Comparison of ENCODE assay signal across 8 cellular contexts in the genomic region with DNA sequence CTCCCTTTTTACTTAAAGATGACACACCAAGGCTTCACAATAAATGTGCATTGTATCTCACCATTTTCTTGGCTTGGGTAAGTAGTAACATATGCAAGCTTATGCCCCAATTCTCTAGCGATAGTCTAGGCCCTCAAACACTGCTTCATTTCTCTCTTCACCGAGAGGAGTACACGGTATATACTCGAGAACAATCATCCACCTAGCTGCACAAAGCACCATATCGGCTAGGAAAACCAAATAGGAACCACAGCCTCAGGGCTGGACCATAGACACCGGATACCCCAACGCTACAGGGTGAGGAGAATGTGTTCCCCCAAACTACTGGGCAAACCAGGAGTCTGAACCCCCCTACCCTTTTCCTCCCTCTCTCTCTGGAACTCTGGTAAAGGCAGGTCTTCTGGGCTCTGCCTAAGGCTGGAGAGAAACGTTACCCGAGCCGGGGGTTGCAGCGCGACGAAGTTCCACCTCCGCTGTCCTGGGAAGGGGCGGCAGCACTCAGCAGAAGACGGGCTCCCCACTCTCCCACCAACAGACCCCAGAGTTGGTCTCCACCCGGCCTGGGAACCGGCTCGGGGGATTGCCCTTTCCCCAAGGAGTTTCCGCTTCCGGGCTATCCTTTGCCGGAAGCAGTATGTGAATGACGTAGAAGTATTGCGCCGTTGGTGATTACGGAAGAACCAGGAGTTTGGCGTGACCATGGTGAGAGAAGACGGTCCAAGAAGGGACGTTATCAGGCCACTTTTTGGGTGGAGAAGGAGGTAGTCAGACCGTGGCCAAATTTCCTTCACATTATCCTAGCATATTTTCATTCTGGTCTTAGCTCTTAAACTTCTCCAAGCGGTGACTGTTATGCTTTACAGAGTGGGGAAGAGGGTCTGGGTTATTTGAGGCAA. TPM values are rescaled to one million over a fixed set of nuclear protein-coding genes. Genes with fewer than 3 reads are reported as not detected.
DNase-seq lines count a peak whose midpoint lies in the region; ATAC-seq and TF ChIP-seq lines count a peak whose summit lies in the region.

A gene with protein sequence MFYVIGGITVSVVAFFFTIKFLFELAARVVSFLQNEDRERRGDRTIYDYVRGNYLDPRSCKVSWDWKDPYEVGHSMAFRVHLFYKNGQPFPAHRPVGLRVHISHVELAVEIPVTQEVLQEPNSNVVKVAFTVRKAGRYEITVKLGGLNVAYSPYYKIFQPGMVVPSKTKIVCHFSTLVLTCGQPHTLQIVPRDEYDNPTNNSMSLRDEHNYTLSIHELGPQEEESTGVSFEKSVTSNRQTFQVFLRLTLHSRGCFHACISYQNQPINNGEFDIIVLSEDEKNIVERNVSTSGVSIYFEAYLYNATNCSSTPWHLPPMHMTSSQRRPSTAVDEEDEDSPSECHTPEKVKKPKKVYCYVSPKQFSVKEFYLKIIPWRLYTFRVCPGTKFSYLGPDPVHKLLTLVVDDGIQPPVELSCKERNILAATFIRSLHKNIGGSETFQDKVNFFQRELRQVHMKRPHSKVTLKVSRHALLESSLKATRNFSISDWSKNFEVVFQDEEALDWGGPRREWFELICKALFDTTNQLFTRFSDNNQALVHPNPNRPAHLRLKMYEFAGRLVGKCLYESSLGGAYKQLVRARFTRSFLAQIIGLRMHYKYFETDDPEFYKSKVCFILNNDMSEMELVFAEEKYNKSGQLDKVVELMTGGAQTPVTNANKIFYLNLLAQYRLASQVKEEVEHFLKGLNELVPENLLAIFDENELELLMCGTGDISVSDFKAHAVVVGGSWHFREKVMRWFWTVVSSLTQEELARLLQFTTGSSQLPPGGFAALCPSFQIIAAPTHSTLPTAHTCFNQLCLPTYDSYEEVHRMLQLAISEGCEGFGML (minus strand): TSS at position 582 of the 896 bp plus-strand sequence. CDS start 27,465 bp downstream, outside the sequence.
A gene with protein sequence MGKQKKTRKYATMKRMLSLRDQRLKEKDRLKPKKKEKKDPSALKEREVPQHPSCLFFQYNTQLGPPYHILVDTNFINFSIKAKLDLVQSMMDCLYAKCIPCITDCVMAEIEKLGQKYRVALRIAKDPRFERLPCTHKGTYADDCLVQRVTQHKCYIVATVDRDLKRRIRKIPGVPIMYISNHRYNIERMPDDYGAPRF (plus strand): TSS at position 646 of the 896 bp plus-strand sequence. CDS start 54 bp downstream, at position 700.

- peak in 1 of 2 donors; percentile 5 for TF ChIP-seq POLR2A in lower leg skin (IDR thresholded peaks at IDR 0.05)

- WGBS in lower leg skin, 2 donors, result 1% methylated on average over 31 of the region's 31 CpGs

- no peak for TF ChIP-seq CTCF in lower leg skin (IDR thresholded peaks at IDR 0.05)

- peak within 1 kb of the TSS; percentile 43 for H3K4me3 ChIP-seq in lower leg skin (ENCODE audit: low read depth, poor library complexity, severe bottlenecking)

- DNase-seq in 8988T, result peak; percentile 75
- DNase-seq in activated CD4-positive, CD25-positive, alpha-beta regulatory T cell treated with anti-CD3 and anti-CD28 coated beads, Interleukin-2, amount 50 U/mL, for 72 hours, result peak; percentile 75
- DNase-seq in dermis blood vessel endothelial cell, result peak; percentile 93
- peak; percentile 83 to 95 for DNase-seq in lower leg skin (ENCODE audit: low spot score in 2 of 2)
- peak; percentile 69 to 74 (median 71) for DNase-seq in stimulated activated CD4-positive, alpha-beta T cell treated with anti-CD3 and anti-CD28 coated beads, TNF-alpha, amount 100 ng/mL, for 24 hours (ENCODE audit: low read depth in 3 of 3)
- no peak for DNase-seq in NCI-H1092 (lab: John Stamatoyannopoulos, UW)

- intact Hi-C loops in lower leg skin (cut with DNase I; ENCODE audit: low total_unique reads), result no loop called here

- ATAC-seq in GM19035 (IDR thresholded peaks at IDR 0.05; ENCODE audit: unreplicated experiment) (peak; percentile 97), HG03432 (IDR thresholded peaks at IDR 0.05; ENCODE audit: unreplicated experiment) (peak; percentile 92)

RNA-seq across cellular contexts. Expression of the first gene that starts in this region (rescaled TPM):
- total RNA-seq in dermis blood vessel endothelial cell (27.6 and 33.9 TPM in 2 replicates), lower leg skin (10 to 100 TPM; 12.4 to 26.5 (median 21.6) TPM)

RNA-seq across cellular contexts. Expression of the second gene that starts in this region (rescaled TPM):
- total RNA-seq in dermis blood vessel endothelial cell (29.6 and 52.5 TPM in 2 replicates), lower leg skin (10 to 100 TPM; 14.3 to 20.7 (median 17.8) TPM)
